23 cellular contexts compared by ENCODE assay signal in genomic region chr7:47895026-47895425, GRCh38.
"Had no signal": no experiment of that assay in that cellular context is flagged by ENCODE, and none has a peak within 500 bp of the region (broad histone marks: within the 10 kb centered on the region; RNA-seq: fewer than 3 reads in every experiment).

No MANE protein-coding gene starts in this region.

- H3K4me2 ChIP-seq: KMS-11 had no signal

- H3K4me1 ChIP-seq: adrenal gland, body of pancreas, breast epithelium had no signal

- H3K4me3 ChIP-seq: adrenal gland, body of pancreas, breast epithelium had no signal

- H3K27ac ChIP-seq: adrenal gland, body of pancreas, breast epithelium, KMS-11 had no signal

- DNase-seq: activated CD4-positive, alpha-beta T cell treated with anti-CD3 and anti-CD28 coated beads for 36 hours; activated CD4-positive, alpha-beta T cell treated with anti-CD3 and anti-CD28 coated beads, Interleukin-2, amount 10 ng/mL, durations not matched to agents 7 days and 5 days; activated CD4-positive, alpha-beta T cell treated with anti-CD3 and anti-CD28 coated beads, Interleukin-2, amount 50 U/mL, for 48 hours; activated CD8-positive, alpha-beta T cell treated with anti-CD3 and anti-CD28 coated beads, Interleukin-2, amount 10 ng/mL, durations not matched to agents 7 days and 5 days; activated gamma-delta T cell; activated naive CD4-positive, alpha-beta T cell treated with Interleukin-2 at 50 U/mL for 16 hours; activated T-cell treated with anti-CD3 and anti-CD28 coated beads, Interleukin-2, amount 50 U/mL, for 24 hours; adrenal gland; body of pancreas; NCI-H1092 treated with DMSO at 0.1 percent for 48 hours; NCI-H1417; NCI-H146; NCI-H187 treated with DMSO at 0.1 percent for 48 hours; NCI-H2081; NCI-H2171 treated with DMSO at 0.1 percent for 48 hours; NCI-H2227 treated with DMSO at 0.1 percent for 48 hours; NCI-H446 treated with DMSO at 0.1 percent for 48 hours; NCI-H524 treated with DMSO at 0.1 percent for 48 hours; Right ventricle myocardium superior had no signal

- H3K27me3 ChIP-seq: adrenal gland, body of pancreas, breast epithelium had no signal

- H3K36me3 ChIP-seq: adrenal gland, breast epithelium had no signal

- H3K9ac ChIP-seq: KMS-11 had no signal

- ATAC-seq: activated CD4-positive, alpha-beta T cell treated with anti-CD3 and anti-CD28 coated beads for 36 hours; activated CD4-positive, CD25-positive, alpha-beta regulatory T cell treated with anti-CD3 and anti-CD28 coated beads, Interleukin-2, amount 50 U/mL, for 24 hours; activated CD8-positive, alpha-beta T cell treated with anti-CD3 and anti-CD28 coated beads, Interleukin-2, amount 10 ng/mL, durations not matched to agents 7 days and 5 days; body of pancreas; WTC11 had no signal

- H3K9me3 ChIP-seq: adrenal gland, body of pancreas, breast epithelium had no signal
